7 cellular contexts compared by ENCODE assay signal in the genomic region with DNA sequence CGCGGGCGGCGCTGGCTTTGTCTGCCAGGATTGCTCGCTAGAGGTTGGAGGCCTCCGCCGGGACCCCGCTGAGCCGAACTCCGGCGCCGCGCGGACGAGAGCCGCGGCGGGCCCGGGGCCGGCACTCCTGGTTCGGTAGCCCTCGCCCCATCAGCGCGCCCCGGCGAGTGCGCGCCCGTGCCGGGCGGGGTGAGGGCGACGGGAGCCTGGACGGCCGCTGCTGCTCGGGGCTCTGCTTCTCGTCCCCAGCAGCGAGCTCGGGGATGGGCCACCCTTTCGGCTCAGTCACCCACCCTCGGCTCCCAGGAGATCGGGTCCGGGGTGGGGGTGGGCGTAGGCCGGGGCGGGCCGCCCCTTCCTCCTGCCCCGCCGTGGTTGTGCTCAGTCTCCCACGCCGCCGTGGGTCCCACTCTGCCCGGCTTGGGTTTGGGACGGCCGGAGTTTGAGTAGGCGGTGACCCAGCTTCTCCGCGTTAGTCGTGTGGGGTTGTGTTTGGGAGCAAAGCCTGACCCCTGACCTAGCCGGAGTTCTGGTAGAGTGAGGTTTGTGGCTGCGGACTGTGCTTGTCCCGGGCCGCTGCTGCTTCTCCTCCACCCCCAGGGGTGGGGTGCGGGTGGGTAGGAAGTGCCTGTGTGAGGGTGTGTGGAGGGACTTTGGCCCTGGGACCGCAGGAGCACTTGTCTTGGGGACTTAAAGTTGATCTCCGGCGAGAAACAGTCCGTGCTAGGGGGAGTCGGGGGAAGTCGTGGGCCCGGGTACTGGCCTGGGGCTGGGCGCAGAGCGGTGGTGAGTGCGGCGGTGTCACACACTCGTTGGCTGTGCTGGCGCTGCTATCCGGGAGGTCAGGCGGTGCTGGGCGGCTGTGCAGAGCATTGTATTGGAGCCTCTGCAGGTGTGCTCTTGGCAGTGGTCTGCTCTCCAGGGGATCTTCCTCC. TPM values are rescaled to one million over a fixed set of nuclear protein-coding genes. Genes with fewer than 3 reads are reported as not detected.
DNase-seq lines count a peak whose midpoint lies in the region; ATAC-seq and TF ChIP-seq lines count a peak whose summit lies in the region.

No MANE protein-coding gene starts in this region.

- no peak for TF ChIP-seq CTCF in parathyroid adenoma (IDR thresholded peaks at IDR 0.05)

- no peaks in the 10 kb centered on the region for H3K27me3 Mint-ChIP-seq in activated T-cell treated with anti-CD3 and anti-CD28 coated beads, Interleukin-2, amount 50 U/mL, for 72 hours (ENCODE audit: low read depth)

- peak overlapping the region; percentile 86 for H3K9ac ChIP-seq in HUES6 (ENCODE audit: low read length)
- H3K9ac ChIP-seq in parathyroid adenoma: peak overlapping the region; percentile 73

- H3K79me2 ChIP-seq in parathyroid adenoma: peaks cover 49% of the 10 kb centered on the region

- peak overlapping the region; percentile 56 for H3K27ac Mint-ChIP-seq in activated T-cell treated with anti-CD3 and anti-CD28 coated beads, Interleukin-2, amount 50 U/mL, for 72 hours

- H3K4me3 ChIP-seq in GM08714 (ENCODE audit: low read length) (peak overlapping the region; percentile 77), HUES6 (ENCODE audit: low read depth, low read length) (peak overlapping the region; percentile 84), parathyroid adenoma (ENCODE audit: low read depth, low read length) (peak overlapping the region; percentile 60)

- H3K9me3 Mint-ChIP-seq in activated T-cell treated with anti-CD3 and anti-CD28 coated beads, Interleukin-2, amount 50 U/mL, for 72 hours: no peaks in the 10 kb centered on the region

- H3K36me3 ChIP-seq in HUES6 (ENCODE audit: control insufficient read depth, insufficient read depth, low read length) (no peaks in the 10 kb centered on the region), parathyroid adenoma (ENCODE audit: control insufficient read depth, insufficient read depth, low read length) (no peaks in the 10 kb centered on the region)

- H3K36me3 Mint-ChIP-seq in activated T-cell treated with anti-CD3 and anti-CD28 coated beads, Interleukin-2, amount 50 U/mL, for 72 hours (ENCODE audit: insufficient read depth in 2 of 2): peaks cover 0 to 3% of the 10 kb centered on the region in 2 donors

- intact Hi-C loops in Right ventricle myocardium superior (cut with DNase I): no loop called here

- DNase-seq in activated T-cell treated with anti-CD3 and anti-CD28 coated beads, Interleukin-2, amount 50 U/mL, for 72 hours: peak; percentile 47 to 57
- DNase-seq in Right ventricle myocardium superior: peak; percentile 76
- DNase-seq in NCI-H187 treated with DMSO at 0.1 percent for 48 hours (lab: John Stamatoyannopoulos, UW): no peak

- H3K4me1 ChIP-seq in HUES6 (ENCODE audit: control insufficient read depth, insufficient read depth, low read length): peaks cover 41% of the 10 kb centered on the region
- H3K4me1 ChIP-seq in parathyroid adenoma: peaks cover 37% of the 10 kb centered on the region

- H3K27ac ChIP-seq in HUES6 (ENCODE audit: low read depth, low read length) (peak overlapping the region; percentile 94; the same call in 1 of the 2 replicates), parathyroid adenoma (peak overlapping the region; percentile 90)

- peak overlapping the region; percentile 84 for H3K4me2 ChIP-seq in parathyroid adenoma (ENCODE audit: low read length)

- peaks cover 52% of the 10 kb centered on the region for H3K4me1 Mint-ChIP-seq in activated T-cell treated with anti-CD3 and anti-CD28 coated beads, Interleukin-2, amount 50 U/mL, for 72 hours (ENCODE audit: low read depth)

- peak; percentile 23 for ATAC-seq in GM21515 (IDR thresholded peaks at IDR 0.05; ENCODE audit: unreplicated experiment)
- peak; percentile 25 to 28 for ATAC-seq in activated T-cell treated with anti-CD3 and anti-CD28 coated beads, Interleukin-2, amount 50 U/mL, for 72 hours (replicated peaks in 1 of 2)
- ATAC-seq in Right ventricle myocardium superior (ENCODE audit: poor library complexity): peak; percentile 49

- H3K9me3 ChIP-seq in HUES6 (ENCODE audit: control insufficient read depth, insufficient read depth, low read depth, low read length) (peaks cover 3% of the 10 kb centered on the region; the same call in 1 of the 2 replicates), parathyroid adenoma (ENCODE audit: control insufficient read depth, low read length) (no peaks in the 10 kb centered on the region)

- peak overlapping the region; percentile 91 for H2AFZ ChIP-seq in parathyroid adenoma

- H3K4me3 Mint-ChIP-seq in activated T-cell treated with anti-CD3 and anti-CD28 coated beads, Interleukin-2, amount 50 U/mL, for 72 hours: peak overlapping the region; percentile 84 to 95

- H3K27me3 ChIP-seq in HUES6 (ENCODE audit: control insufficient read depth, insufficient read depth, low read length) (0 out of 2 replicates have a peak, but pooled peaks cover 7% of the 10 kb centered on the region), parathyroid adenoma (ENCODE audit: control insufficient read depth, insufficient read depth, low read length) (no peaks in the 10 kb centered on the region)

RNA-seq across cellular contexts. Expression of gene TSPAN14, which starts 0.7 kb away (rescaled TPM):
- 10 to 100 TPM; 44.2 to 47.8 TPM for total RNA-seq in activated T-cell treated with anti-CD3 and anti-CD28 coated beads, Interleukin-2, amount 50 U/mL, for 72 hours
- total RNA-seq in Right ventricle myocardium superior: 36.6 TPM

RNA-seq across cellular contexts. Expression of gene PRXL2A, which starts 46.4 kb away (rescaled TPM):
- total RNA-seq in activated T-cell treated with anti-CD3 and anti-CD28 coated beads, Interleukin-2, amount 50 U/mL, for 72 hours: 10 to 100 TPM; 11.0 to 15.5 TPM
- total RNA-seq in Right ventricle myocardium superior: 110 TPM
